ENCODE assay signal across 27 cellular contexts in genomic region chr2:226601881-226602280, GRCh38.
A peak's percentile ranks its signal among the peaks of the same experiment; 100 is the strongest.
DNase-seq lines count a peak whose midpoint lies in the region; ATAC-seq and TF ChIP-seq lines count a peak whose summit lies in the region.
"Had no signal": no experiment of that assay in that cellular context is flagged by ENCODE, and none has a peak within 500 bp of the region (broad histone marks: within the 10 kb centered on the region; RNA-seq: fewer than 3 reads in every experiment).

No MANE protein-coding gene starts in this region.

- H3K4ac ChIP-seq in trophoblast cell (ENCODE audit: low read depth, low read length) = no peak overlapping the region

- H3K27me3 ChIP-seq in SJSA1 (replicated peaks) = no peaks in the 10 kb centered on the region
- H3K27me3 ChIP-seq in trophoblast cell (ENCODE audit: insufficient read depth, low read length) = no peaks in the 10 kb centered on the region
- H3K27me3 ChIP-seq in transverse colon = no peaks in the 10 kb centered on the region
- H3K27me3 ChIP-seq: adrenal gland, right lobe of liver, upper lobe of left lung had no signal

- no peak overlapping the region for H2AFZ ChIP-seq in trophoblast cell (ENCODE audit: insufficient read depth, low read length, poor library complexity)

- H3K4me3 ChIP-seq in SJSA1 = no peak overlapping the region
- no peak overlapping the region for H3K4me3 ChIP-seq in trophoblast cell (ENCODE audit: low read depth, low read length)
- H3K4me3 ChIP-seq in transverse colon = no peak overlapping the region
- H3K4me3 ChIP-seq: adrenal gland, right lobe of liver, SK-N-MC, upper lobe of left lung had no signal

- no peaks in the 10 kb centered on the region for H3K79me2 ChIP-seq in trophoblast cell (ENCODE audit: control insufficient read depth, insufficient read depth, low read length, poor library complexity)

- no peak overlapping the region for H2BK5ac ChIP-seq in trophoblast cell (ENCODE audit: low read depth, low read length, poor library complexity)

- H3K36me3 ChIP-seq in SJSA1 (no peaks in the 10 kb centered on the region), trophoblast cell (ENCODE audit: control insufficient read depth in 1 of 2, insufficient read depth in 2 of 2, low read length in 2 of 2) (no peaks in the 10 kb centered on the region), transverse colon (no peaks in the 10 kb centered on the region)
- H3K36me3 ChIP-seq: adrenal gland, right lobe of liver, upper lobe of left lung had no signal

- no peak for TF ChIP-seq POLR2A in transverse colon (IDR thresholded peaks at IDR 0.05)

- no peak overlapping the region for H4K91ac ChIP-seq in trophoblast cell (ENCODE audit: low read depth, low read length)

- H3K18ac ChIP-seq in trophoblast cell (ENCODE audit: low read length) = no peak overlapping the region

- no peak overlapping the region for H2AK5ac ChIP-seq in trophoblast cell (ENCODE audit: low read length)

- no peak overlapping the region for H3K9ac ChIP-seq in trophoblast cell (ENCODE audit: low read length)

- H4K12ac ChIP-seq in trophoblast cell (ENCODE audit: low read depth, low read length) = no peak overlapping the region

- H3K14ac ChIP-seq in trophoblast cell (ENCODE audit: low read length) = no peak overlapping the region

- peak overlapping the region; percentile 15; the same call in 1 of the 2 replicates for H3K27ac ChIP-seq in SJSA1
- H3K27ac ChIP-seq in trophoblast cell (ENCODE audit: low read depth, low read length) = peak overlapping the region; percentile 4
- no peak overlapping the region for H3K27ac ChIP-seq in transverse colon
- H3K27ac ChIP-seq: adrenal gland, right lobe of liver, SK-N-MC, upper lobe of left lung had no signal

- no peak overlapping the region for H2BK120ac ChIP-seq in trophoblast cell (ENCODE audit: insufficient read depth, low read length, poor library complexity)

- WGBS in trophoblast cell (ENCODE audit: extremely low coverage, insufficient coverage, insufficient read length) = no CpG with 5 or more reads among the region's 2 CpGs
- WGBS in transverse colon (ENCODE audit: low coverage in 1 of 2), 2 donors = 70 to 77% methylated on average over 2 of the region's 2 CpGs

- no peak for ATAC-seq in HG02870 (IDR thresholded peaks at IDR 0.05; ENCODE audit: unreplicated experiment)
- ATAC-seq: activated CD8-positive, alpha-beta memory T cell treated with anti-CD3 and anti-CD28 coated beads, Interleukin-2, amount 10 ng/mL, durations not matched to agents 7 days and 5 days; activated T-cell treated with anti-CD3 and anti-CD28 coated beads, Interleukin-2, amount 50 U/mL, for 4 hours; left ventricle myocardium superior; right lobe of liver had no signal

- DNase-seq in EL = peak; percentile 51
- no peak for DNase-seq in SJSA1 (ENCODE audit: low read depth in 1 of 2, low spot score in 2 of 2)
- DNase-seq in dedifferentiated amniotic fluid mesenchymal stem cell (ENCODE audit: extremely low spot score) = peak; percentile 41
- DNase-seq in trophoblast cell = peak in 1 of 2 donors; percentile 7
- DNase-seq in LoVo (ENCODE audit: low spot score) = no peak
- no peak for DNase-seq in activated CD4-positive, CD25-positive, alpha-beta regulatory T cell (lab: John Stamatoyannopoulos, UW)
- no peak for DNase-seq in transverse colon
- DNase-seq: ACHN; activated CD4-positive, alpha-beta T cell treated with anti-CD3 and anti-CD28 coated beads, Interleukin-2, amount 50 U/mL, for 4 hours; activated CD8-positive, alpha-beta memory T cell treated with anti-CD3 and anti-CD28 coated beads, Interleukin-2, amount 10 ng/mL, durations not matched to agents 7 days and 5 days; activated T-cell treated with anti-CD3 and anti-CD28 coated beads, Interleukin-2, amount 50 U/mL, for 4 hours; adrenal gland; C1 segment of cervical spinal cord; COR-L47; DMS53; effector CD4-positive, alpha-beta T cell; GDM1; kidney; left ventricle myocardium superior; NCI-H1092 treated with DMSO at 0.1 percent for 48 hours; NCI-H1694 treated with DMSO at 0.1 percent for 48 hours; NCI-H2171; right lobe of liver; stimulated activated CD4-positive, alpha-beta T cell treated with anti-CD3 and anti-CD28 coated beads, Interleukin-4, amount 100 ng/mL, for 4 hours; upper lobe of left lung had no signal

- in situ Hi-C loops in transverse colon (cut with MboI; ENCODE audit: low pct_ligation_motif_present in 1 of 4, low pct_unique_long_range_greater_than_20kb in 1 of 4, low sequenced_read_pairs in 3 of 4) = no loop called here

- H3K23ac ChIP-seq in trophoblast cell (ENCODE audit: low read length) = no peak overlapping the region

- intact Hi-C loops in transverse colon (cut with DNase I; ENCODE audit: low total_unique reads) = no loop called here

- TF ChIP-seq EP300 in transverse colon (IDR thresholded peaks at IDR 0.05; ENCODE audit: low read depth) = no peak

- no peaks in the 10 kb centered on the region for H3K9me3 ChIP-seq in SJSA1 (replicated peaks)
- no peaks in the 10 kb centered on the region for H3K9me3 ChIP-seq in trophoblast cell (ENCODE audit: insufficient read depth, low read depth, low read length)
- no peaks in the 10 kb centered on the region for H3K9me3 ChIP-seq in transverse colon
- H3K9me3 ChIP-seq: adrenal gland, right lobe of liver, upper lobe of left lung had no signal

- no peak for TF ChIP-seq CTCF in transverse colon (IDR thresholded peaks at IDR 0.05)

- no peak overlapping the region for H2BK12ac ChIP-seq in trophoblast cell (ENCODE audit: low read length)

- peaks cover 3% of the 10 kb centered on the region for H3K79me1 ChIP-seq in trophoblast cell (ENCODE audit: low read length)

- no peak overlapping the region for H3K4me2 ChIP-seq in trophoblast cell (ENCODE audit: low read length)

- H4K8ac ChIP-seq in trophoblast cell (ENCODE audit: low read depth, low read length) = no peak overlapping the region

- H3K4me1 ChIP-seq in SJSA1 (replicated peaks) (peaks cover 24% of the 10 kb centered on the region), trophoblast cell (ENCODE audit: control insufficient read depth in 1 of 2, insufficient read depth in 2 of 2, low read length in 2 of 2) (peaks cover 5 to 10% of the 10 kb centered on the region in 2 experiments), transverse colon (no peaks in the 10 kb centered on the region)
- H3K4me1 ChIP-seq: adrenal gland, right lobe of liver had no signal

Comparison
In these comparisons a context has a peak if more than half of its experiments do, and no peak if none do; other contexts are left out.
1. DNase-seq: peak in EL (single experiment) and dedifferentiated amniotic fluid mesenchymal stem cell (single experiment); none in SJSA1 (0 of 2), LoVo (single experiment), activated CD4-positive, CD25-positive, alpha-beta regulatory T cell (0 of 4) and transverse colon (single experiment).
2. H3K27ac ChIP-seq: peak in SJSA1 (single experiment) and trophoblast cell (single experiment); none in transverse colon (0 of 4).